8 cellular contexts compared by ENCODE assay signal in the genomic region with DNA sequence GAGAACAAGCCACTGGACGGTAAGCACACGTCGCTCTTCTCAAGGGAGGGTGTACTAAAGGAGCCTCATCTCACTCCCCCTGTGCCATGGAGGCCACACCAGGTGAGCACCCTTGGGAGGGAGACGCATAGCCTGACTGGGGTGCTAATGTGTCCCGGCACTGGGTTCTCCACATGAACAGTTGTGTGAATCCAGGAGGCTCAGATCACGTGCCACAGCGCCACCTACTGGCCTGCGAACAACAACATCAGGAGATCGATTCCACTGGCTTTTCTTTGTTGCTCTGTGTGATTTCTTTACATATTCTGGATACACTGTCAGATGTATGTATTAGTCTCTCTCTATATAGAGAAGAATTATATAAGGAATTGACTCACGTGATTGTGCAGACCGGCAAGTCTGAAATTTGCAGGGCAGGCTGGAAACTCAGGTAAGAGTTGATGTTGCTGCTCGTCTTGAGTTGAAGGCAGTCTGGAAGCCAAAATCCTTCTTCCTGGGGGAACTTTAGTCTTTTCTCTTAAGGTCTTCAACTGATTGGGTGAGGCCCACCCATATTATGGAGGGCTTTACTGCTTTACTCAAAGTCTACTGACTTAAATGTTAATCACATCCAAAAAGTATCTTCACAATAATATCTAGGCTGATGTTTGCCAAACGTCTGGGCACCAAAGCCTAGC. TPM values are rescaled to one million over a fixed set of nuclear protein-coding genes. Genes with fewer than 3 reads are reported as not detected.
DNase-seq lines count a peak whose midpoint lies in the region; ATAC-seq and TF ChIP-seq lines count a peak whose summit lies in the region.
"Not testable (repeated sequence)": the region's sequence is repeated elsewhere in the genome, so short reads cannot be mapped to it uniquely, and the experiment has no call there.

No MANE protein-coding gene starts in this region.

- not testable (repeated sequence) for H3K9me3 Mint-ChIP-seq in brain

- peak; percentile 68 for ATAC-seq in HG02798 (IDR thresholded peaks at IDR 0.05; ENCODE audit: poor library complexity, unreplicated experiment)
- ATAC-seq in right cardiac atrium = peak; percentile 57 to 72

- not testable (repeated sequence) for TF ChIP-seq POLR2A in prostate gland (IDR thresholded peaks at IDR 0.05)

- peak; percentile 19 for DNase-seq in GF-D8 (lab: John Stamatoyannopoulos, UW)
- peak; percentile 43 for DNase-seq in NCI-H2227 (lab: John Stamatoyannopoulos, UW; ENCODE audit: unreplicated experiment)
- peak; percentile 47 to 85 (median 73) for DNase-seq in right cardiac atrium
- DNase-seq in prostate gland (ENCODE audit: low spot score) = not testable (repeated sequence)
- peak; percentile 62 to 75 for DNase-seq in tibial artery

- H3K27me3 ChIP-seq in right cardiac atrium (ENCODE audit: control insufficient read depth, insufficient read depth); prostate gland (replicated peaks; ENCODE audit: insufficient read depth); tibial artery: not testable (repeated sequence)

- H3K27me3 Mint-ChIP-seq in brain = not testable (repeated sequence)

- not testable (repeated sequence) for H3K36me3 ChIP-seq in prostate gland, tibial artery

- H3K9me3 ChIP-seq in right cardiac atrium (ENCODE audit: control insufficient read depth, low read length); prostate gland; tibial artery: not testable (repeated sequence)

- not testable (repeated sequence) for H3K4me3 Mint-ChIP-seq in brain

- not testable (repeated sequence) for H3K27ac ChIP-seq in right cardiac atrium (ENCODE audit: low read length); prostate gland; tibial artery

- WGBS in right cardiac atrium = 30% methylated on average over 13 of the region's 13 CpGs
- WGBS in prostate gland = 27% methylated on average over 13 of the region's 13 CpGs

- not testable (repeated sequence) for H3K36me3 Mint-ChIP-seq in brain

- H3K4me3 ChIP-seq in WI38 (ENCODE audit: low read depth, low read length); right cardiac atrium (ENCODE audit: low read length); prostate gland; tibial artery: not testable (repeated sequence)

- peaks cover 13% of the 10 kb centered on the region for H3K4me1 Mint-ChIP-seq in brain

- TF ChIP-seq CTCF in WI38 (IDR thresholded peaks at IDR 0.05; ENCODE audit: low read depth, low read length) (peak; percentile 65), brain (conservative IDR thresholded peaks at IDR 0.05) (peak; percentile 56 to 88), prostate gland (IDR thresholded peaks at IDR 0.05) (peak; percentile 44 to 78 (median 72)), tibial artery (IDR thresholded peaks at IDR 0.05) (peak; percentile 67 to 83)

- peak overlapping the region in 2 of 5 experiments; percentile 53 to 67 for H3K27ac Mint-ChIP-seq in brain

- not testable (repeated sequence) for H3K4me1 ChIP-seq in right cardiac atrium (ENCODE audit: control insufficient read depth, insufficient read depth, low read length); prostate gland (replicated peaks); tibial artery

- intact Hi-C loops in right cardiac atrium (cut with DNase I); prostate gland (cut with DNase I): not testable (repeated sequence)
- intact Hi-C loops in tibial artery (cut with DNase I; ENCODE audit: low total_unique reads) = loop anchor here (10.0 kb wide), 1 partner anchor 115 kb away; no protein-coding TSS in a partner anchor

RNA-seq across cellular contexts. Expression of gene CLEC18B, which starts 8.9 kb away (rescaled TPM):
- polyA plus RNA-seq in brain (ENCODE audit: insufficient read depth, low read depth, low replicate concordance) (4.3 TPM), right cardiac atrium (0.11 TPM)
- total RNA-seq in right cardiac atrium (under 1 TPM in 2 of 4 donors, not detected in 2; 0.24 to 0.31 TPM), prostate gland (1 to 10 TPM in 1 of 2 donors, not detected in 1; 8.2 TPM)

RNA-seq across cellular contexts. Expression of gene NPIPB15, which starts 54.1 kb away (rescaled TPM):
- polyA plus RNA-seq in brain (ENCODE audit: insufficient read depth, low read depth, low replicate concordance) = 0.61 TPM
- 1 to 10 TPM in 3 of 4 donors, not detected in 1; 2.5 to 2.9 (median 2.6) TPM for total RNA-seq in right cardiac atrium
- 3.0 TPM for polyA plus RNA-seq in right cardiac atrium
- 1 to 10 TPM; 5.0 to 6.8 TPM for total RNA-seq in prostate gland
